8 cellular contexts compared by ENCODE assay signal in genomic region chr18:2971741-2972552, GRCh38.
DNase-seq lines count a peak whose midpoint lies in the region; ATAC-seq and TF ChIP-seq lines count a peak whose summit lies in the region.

No MANE protein-coding gene starts in this region.

- H3K9me3 Mint-ChIP-seq in activated naive CD4-positive, alpha-beta T cell treated with anti-CD3 and anti-CD28 coated beads, Interleukin-2, amount 10 ng/mL, durations not matched to agents 7 days and 5 days: no peaks in the 10 kb centered on the region
- H3K9me3 Mint-ChIP-seq in stimulated activated effector memory CD8-positive, alpha-beta T cell treated with anti-CD3 and anti-CD28 coated beads, Interleukin-12 subunit alpha, Interleukin-12 subunit beta, amount 100 ng/mL, for 72 hours: no peaks in the 10 kb centered on the region

- peak overlapping the region; percentile 96 for H3K27ac Mint-ChIP-seq in activated naive CD4-positive, alpha-beta T cell treated with anti-CD3 and anti-CD28 coated beads, Interleukin-2, amount 10 ng/mL, durations not matched to agents 7 days and 5 days
- H3K27ac Mint-ChIP-seq in stimulated activated effector memory CD8-positive, alpha-beta T cell treated with anti-CD3 and anti-CD28 coated beads, Interleukin-12 subunit alpha, Interleukin-12 subunit beta, amount 100 ng/mL, for 72 hours: peak overlapping the region; percentile 87

- CTCF ChIA-PET in GM10248 (lab: Yijun Ruan, JAX): interaction anchor here (1.0 to 6.4 kb wide), 8 partner anchors 9 to 275 kb away, joined by 3 to 82 read pairs (median 8); no protein-coding TSS in a partner anchor
- CTCF ChIA-PET in activated naive CD4-positive, alpha-beta T cell treated with anti-CD3 and anti-CD28 coated beads, Interleukin-2, amount 10 ng/mL, durations not matched to agents 7 days and 5 days (lab: Charles Lee): interaction anchor here (1.0 to 3.5 kb wide), 6 partner anchors 10 to 274 kb away, joined by 3 to 20 read pairs (median 9); no protein-coding TSS in a partner anchor

- peak overlapping the region; percentile 73 for H3K4me3 Mint-ChIP-seq in activated naive CD4-positive, alpha-beta T cell treated with anti-CD3 and anti-CD28 coated beads, Interleukin-2, amount 10 ng/mL, durations not matched to agents 7 days and 5 days
- peak overlapping the region; percentile 76 for H3K4me3 Mint-ChIP-seq in stimulated activated effector memory CD8-positive, alpha-beta T cell treated with anti-CD3 and anti-CD28 coated beads, Interleukin-12 subunit alpha, Interleukin-12 subunit beta, amount 100 ng/mL, for 72 hours

- H3K27me3 Mint-ChIP-seq in activated naive CD4-positive, alpha-beta T cell treated with anti-CD3 and anti-CD28 coated beads, Interleukin-2, amount 10 ng/mL, durations not matched to agents 7 days and 5 days: no peaks in the 10 kb centered on the region

- peak; percentile 94 for ATAC-seq in GM21737 (IDR thresholded peaks at IDR 0.05; ENCODE audit: unreplicated experiment)
- peak; percentile 90 for ATAC-seq in stimulated activated effector memory CD8-positive, alpha-beta T cell treated with anti-CD3 and anti-CD28 coated beads, Interleukin-12 subunit alpha, Interleukin-12 subunit beta, amount 100 ng/mL, for 72 hours

- peaks cover 56% of the 10 kb centered on the region for H3K36me3 Mint-ChIP-seq in activated naive CD4-positive, alpha-beta T cell treated with anti-CD3 and anti-CD28 coated beads, Interleukin-2, amount 10 ng/mL, durations not matched to agents 7 days and 5 days
- H3K36me3 Mint-ChIP-seq in stimulated activated effector memory CD8-positive, alpha-beta T cell treated with anti-CD3 and anti-CD28 coated beads, Interleukin-12 subunit alpha, Interleukin-12 subunit beta, amount 100 ng/mL, for 72 hours: peaks cover 39% of the 10 kb centered on the region

- POLR2A ChIA-PET in GM10248 (lab: Yijun Ruan, JAX): no interaction called here

- TF ChIP-seq CTCF in GM10248 (IDR thresholded peaks at IDR 0.05; ENCODE audit: control extremely low read depth, extremely low read depth, low read depth, missing control alignments): no peak

- DNase-seq in GM10248 (ENCODE audit: extremely low spot score): peak; percentile 76
- peak; percentile 37 for DNase-seq in NOMO-1 treated with dmso at 0.1 percent for 144 hours (lab: John Stamatoyannopoulos, UW; ENCODE audit: unreplicated experiment)
- peak; percentile 81 for DNase-seq in activated naive CD4-positive, alpha-beta T cell treated with anti-CD3 and anti-CD28 coated beads, Interleukin-2, amount 10 ng/mL, durations not matched to agents 7 days and 5 days
- DNase-seq in kidney glomerular epithelial cell (lab: John Stamatoyannopoulos, UW): peak; percentile 69
- DNase-seq in stimulated activated effector memory CD8-positive, alpha-beta T cell treated with anti-CD3 and anti-CD28 coated beads, Interleukin-12 subunit alpha, Interleukin-12 subunit beta, amount 100 ng/mL, for 72 hours (ENCODE audit: low spot score in 2 of 2): peak in 1 of 2 donors; percentile 81
- DNase-seq in retina: no peak
- DNase-seq in NCI-H187 (lab: John Stamatoyannopoulos, UW): no peak

- peaks cover 92% of the 10 kb centered on the region for H3K4me1 Mint-ChIP-seq in activated naive CD4-positive, alpha-beta T cell treated with anti-CD3 and anti-CD28 coated beads, Interleukin-2, amount 10 ng/mL, durations not matched to agents 7 days and 5 days
- peaks cover 84% of the 10 kb centered on the region for H3K4me1 Mint-ChIP-seq in stimulated activated effector memory CD8-positive, alpha-beta T cell treated with anti-CD3 and anti-CD28 coated beads, Interleukin-12 subunit alpha, Interleukin-12 subunit beta, amount 100 ng/mL, for 72 hours

Comparison
In these comparisons a context has a peak if more than half of its experiments do, and no peak if none do; other contexts are left out.
1. DNase-seq: peak in GM10248 (single experiment), NOMO-1 treated with dmso at 0.1 percent for 144 hours (single experiment), activated naive CD4-positive, alpha-beta T cell treated with anti-CD3 and anti-CD28 coated beads, Interleukin-2, amount 10 ng/mL, durations not matched to agents 7 days and 5 days (single experiment) and kidney glomerular epithelial cell (single experiment); none in retina (single experiment) and NCI-H187 (0 of 2).